Comparison of ENCODE assay signal across 16 cellular contexts in the genomic region with DNA sequence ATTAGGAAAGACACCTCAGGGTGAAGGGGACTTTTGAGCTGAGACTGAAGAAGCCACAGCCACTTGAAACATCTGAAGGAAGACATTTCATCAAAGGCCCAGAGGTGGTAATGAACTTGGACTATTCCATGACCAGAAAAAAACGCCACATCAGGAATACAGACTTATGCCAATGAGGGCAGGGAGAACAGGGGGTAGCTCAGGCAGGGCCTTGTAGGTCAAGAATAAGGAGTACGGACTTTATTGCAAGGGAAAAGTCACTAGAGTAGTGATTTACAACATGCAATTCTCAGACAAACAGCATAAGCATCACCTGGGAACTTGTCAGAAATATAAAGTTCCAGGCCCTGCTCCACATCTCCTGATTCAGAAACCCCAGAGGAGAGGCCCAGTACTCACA.
"Had no signal": no experiment of that assay in that cellular context is flagged by ENCODE, and none has a peak within 500 bp of the region (broad histone marks: within the 10 kb centered on the region; RNA-seq: fewer than 3 reads in every experiment).

No MANE protein-coding gene starts in this region.

- DNase-seq: activated B cell treated with CpG ODN at 0.5 μM for 24 hours; activated CD4-positive, alpha-beta T cell treated with anti-CD3 and anti-CD28 coated beads, Interleukin-2, amount 10 ng/mL, durations not matched to agents 7 days and 5 days; activated CD8-positive, alpha-beta memory T cell treated with anti-CD3 and anti-CD28 coated beads for 24 hours; activated naive CD4-positive, alpha-beta T cell treated with Interleukin-2 at 50 U/mL for 16 hours; immature natural killer cell; left cardiac atrium; lower lobe of right lung; midbrain; naive B cell; stimulated activated CD4-positive, alpha-beta T cell treated with anti-CD3 and anti-CD28 coated beads, Interleukin-12 subunit alpha, Interleukin-12 subunit beta, amount 100 ng/mL, for 4 hours; T-helper 17 cell; uterus had no signal

- H3K4me3 ChIP-seq: lower lobe of right lung, uterus had no signal

- ATAC-seq: left cardiac atrium, sciatic nerve, T-helper 17 cell had no signal

- H3K27ac Mint-ChIP-seq: activated B cell treated with CpG ODN at 0.5 μM for 24 hours; activated CD4-positive, alpha-beta T cell treated with anti-CD3 and anti-CD28 coated beads, Interleukin-2, amount 10 ng/mL, durations not matched to agents 7 days and 5 days; dendritic cell treated with granulocyte-macrophage colony-stimulating factor and Interleukin-4, amounts not matched to agents 40 ng/mL and 50 ng/mL, for 4 days; immature natural killer cell; naive B cell; progenitor cell of endocrine pancreas; T-helper 17 cell had no signal

- H3K27me3 ChIP-seq: uterus had no signal

- H3K36me3 Mint-ChIP-seq: immature natural killer cell, naive B cell had no signal

- H3K9me3 ChIP-seq: lower lobe of right lung, uterus had no signal

- H3K9me3 Mint-ChIP-seq: activated B cell treated with CpG ODN at 0.5 μM for 24 hours; activated CD4-positive, alpha-beta T cell treated with anti-CD3 and anti-CD28 coated beads, Interleukin-2, amount 10 ng/mL, durations not matched to agents 7 days and 5 days; central memory CD8-positive, alpha-beta T cell; dendritic cell treated with granulocyte-macrophage colony-stimulating factor and Interleukin-4, amounts not matched to agents 40 ng/mL and 50 ng/mL, for 4 days; immature natural killer cell; naive B cell had no signal

- H3K27me3 Mint-ChIP-seq: activated B cell treated with CpG ODN at 0.5 μM for 24 hours; activated CD4-positive, alpha-beta T cell treated with anti-CD3 and anti-CD28 coated beads, Interleukin-2, amount 10 ng/mL, durations not matched to agents 7 days and 5 days; central memory CD8-positive, alpha-beta T cell; dendritic cell treated with granulocyte-macrophage colony-stimulating factor and Interleukin-4, amounts not matched to agents 40 ng/mL and 50 ng/mL, for 4 days; naive B cell; progenitor cell of endocrine pancreas; T-helper 17 cell had no signal

- H3K4me3 Mint-ChIP-seq: activated B cell treated with CpG ODN at 0.5 μM for 24 hours; activated CD4-positive, alpha-beta T cell treated with anti-CD3 and anti-CD28 coated beads, Interleukin-2, amount 10 ng/mL, durations not matched to agents 7 days and 5 days; central memory CD8-positive, alpha-beta T cell; dendritic cell treated with granulocyte-macrophage colony-stimulating factor and Interleukin-4, amounts not matched to agents 40 ng/mL and 50 ng/mL, for 4 days; immature natural killer cell; naive B cell; T-helper 17 cell had no signal

- H3K36me3 ChIP-seq: lower lobe of right lung, uterus had no signal
